1 cellular context compared by ENCODE assay signal in genomic region chr13:100395698-100396373, GRCh38.
A peak's percentile ranks its signal among the peaks of the same experiment; 100 is the strongest.
TF ChIP-seq lines count a peak whose summit lies in the region.

No MANE protein-coding gene starts in this region.

TF ChIP-seq in HepG2, 621 proteins besides CTCF, POLR2A, EP300 and RAD21:
- TF ChIP-seq ZNF672 (CRISPR knock-in tag; IDR thresholded peaks at IDR 0.05) (no peak), ZNF629 (CRISPR knock-in tag; conservative IDR thresholded peaks at IDR 0.05) (peak; percentile 34; the same call in 1 of the 2 replicates), SPEN (CRISPR knock-in tag; IDR thresholded peaks at IDR 0.05; ENCODE audit: low read depth) (no peak), RFX1 (IDR thresholded peaks at IDR 0.05) (no peak), ZNF639 (CRISPR knock-in tag; conservative IDR thresholded peaks at IDR 0.05) (no peak), TRIM22 (IDR thresholded peaks at IDR 0.05) (no peak), ZNF75D (CRISPR knock-in tag; IDR thresholded peaks at IDR 0.05; ENCODE audit: borderline replicate concordance) (no peak)
TF ChIP-seq in HepG2: peak in this region for 1.
